ENCODE assay signal across 12 cellular contexts in the genomic region with DNA sequence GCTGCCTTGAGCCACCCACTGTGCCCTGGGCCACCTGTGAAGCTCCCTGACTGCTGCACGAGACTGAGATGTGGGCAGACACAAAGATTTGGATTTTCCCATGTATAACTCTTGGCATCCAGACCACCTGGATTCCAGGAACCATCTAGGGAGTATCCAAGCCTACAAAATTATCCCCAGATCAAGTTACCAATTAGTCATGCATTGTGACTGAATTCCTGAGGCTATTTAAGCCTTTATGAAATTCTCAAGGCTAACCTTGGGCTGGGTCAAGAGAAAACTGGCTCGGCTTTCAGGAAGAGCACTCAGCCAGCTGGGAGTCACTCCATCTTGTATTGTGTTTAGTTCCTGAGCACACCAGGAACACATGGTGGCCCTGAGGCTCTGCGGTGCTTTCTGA. TPM values are rescaled to one million over a fixed set of nuclear protein-coding genes. Genes with fewer than 3 reads are reported as not detected.
DNase-seq lines count a peak whose midpoint lies in the region; ATAC-seq and TF ChIP-seq lines count a peak whose summit lies in the region.
"Had no signal": no experiment of that assay in that cellular context is flagged by ENCODE, and none has a peak within 500 bp of the region (broad histone marks: within the 10 kb centered on the region; RNA-seq: fewer than 3 reads in every experiment).

No MANE protein-coding gene starts in this region.

- H3K36me3 Mint-ChIP-seq in Caco-2 (ENCODE audit: insufficient read depth, unreplicated experiment), result no peaks in the 10 kb centered on the region
- H3K36me3 Mint-ChIP-seq: activated naive CD8-positive, alpha-beta T cell treated with anti-CD3 and anti-CD28 coated beads, Interleukin-2, amount 10 ng/mL, durations not matched to agents 7 days and 5 days had no signal

- BruUV-seq in Caco-2 (replicated peaks; lab: Mats Ljungman, UMichigan), result no TSS peak

- no peak for ATAC-seq in HG03039 (IDR thresholded peaks at IDR 0.05; ENCODE audit: unreplicated experiment)

- 0 out of 2 replicates have a peak, but pooled peaks cover 4% of the 10 kb centered on the region for H3K9me3 ChIP-seq in Caco-2

- H3K4me3 Mint-ChIP-seq in Caco-2 (ENCODE audit: unreplicated experiment), result no peak overlapping the region
- H3K4me3 Mint-ChIP-seq: activated naive CD8-positive, alpha-beta T cell treated with anti-CD3 and anti-CD28 coated beads, Interleukin-2, amount 10 ng/mL, durations not matched to agents 7 days and 5 days had no signal

- H3K27me3 ChIP-seq in Caco-2 (replicated peaks; ENCODE audit: control insufficient read depth, insufficient read depth, low read length), result no peaks in the 10 kb centered on the region

- H3K27ac Mint-ChIP-seq in Caco-2 (ENCODE audit: unreplicated experiment), result no peak overlapping the region
- H3K27ac Mint-ChIP-seq: activated naive CD8-positive, alpha-beta T cell treated with anti-CD3 and anti-CD28 coated beads, Interleukin-2, amount 10 ng/mL, durations not matched to agents 7 days and 5 days had no signal

- peaks cover 7% of the 10 kb centered on the region for H3K27me3 Mint-ChIP-seq in Caco-2 (ENCODE audit: insufficient read depth, unreplicated experiment)
- H3K27me3 Mint-ChIP-seq: activated naive CD8-positive, alpha-beta T cell treated with anti-CD3 and anti-CD28 coated beads, Interleukin-2, amount 10 ng/mL, durations not matched to agents 7 days and 5 days had no signal

- TF ChIP-seq CTCF in Caco-2 (IDR thresholded peaks at IDR 0.05; ENCODE audit: insufficient read depth in 1 of 2, low read depth in 1 of 2, low read length in 1 of 2, severe bottlenecking in 1 of 2, unreplicated experiment in 1 of 2), result no peak

- no peaks in the 10 kb centered on the region for H3K9me3 Mint-ChIP-seq in Caco-2 (ENCODE audit: unreplicated experiment)
- H3K9me3 Mint-ChIP-seq: activated naive CD8-positive, alpha-beta T cell treated with anti-CD3 and anti-CD28 coated beads, Interleukin-2, amount 10 ng/mL, durations not matched to agents 7 days and 5 days had no signal

- CTCF ChIA-PET in Caco-2 (lab: Charles Lee), result no interaction called here

- H3K4me1 ChIP-seq in Caco-2, result no peaks in the 10 kb centered on the region

- H3K36me3 ChIP-seq in Caco-2 (ENCODE audit: control insufficient read depth, insufficient read depth, low read length), result no peaks in the 10 kb centered on the region

- POLR2A ChIA-PET in Caco-2 (lab: Charles Lee), result no interaction called here

- intact Hi-C loops in Caco-2 (cut with micrococcal nuclease; ENCODE audit: unreplicated experiment), result no loop called here

- peak; percentile 29 for DNase-seq in COR-L47 (lab: John Stamatoyannopoulos, UW)
- DNase-seq in HT1080 (ENCODE audit: low read depth), result peak; percentile 88
- peak; percentile 33 for DNase-seq in SW480 (ENCODE audit: low spot score)
- peak; percentile 24 for DNase-seq in kidney glomerular epithelial cell (lab: John Stamatoyannopoulos, UW)
- DNase-seq in stimulated activated naive CD4-positive, alpha-beta T cell (lab: John Stamatoyannopoulos, UW), result no peak
- DNase-seq in GM19240 (ENCODE audit: insufficient read length, low spot score), result no peak
- DNase-seq in Caco-2, result no peak
- DNase-seq: activated naive CD8-positive, alpha-beta T cell treated with anti-CD3 and anti-CD28 coated beads, Interleukin-2, amount 10 ng/mL, durations not matched to agents 7 days and 5 days; stimulated activated CD4-positive, alpha-beta T cell treated with anti-CD3 and anti-CD28 coated beads, Interleukin-2, amount 100 ng/mL, for 24 hours had no signal

- no peak overlapping the region for H3K4me3 ChIP-seq in Caco-2 (ENCODE audit: low read depth, low read length)
- H3K4me3 ChIP-seq: coronary artery had no signal

- no peaks in the 10 kb centered on the region for H3K4me1 Mint-ChIP-seq in Caco-2 (ENCODE audit: low read depth, unreplicated experiment)
- H3K4me1 Mint-ChIP-seq: activated naive CD8-positive, alpha-beta T cell treated with anti-CD3 and anti-CD28 coated beads, Interleukin-2, amount 10 ng/mL, durations not matched to agents 7 days and 5 days had no signal

RNA-seq across cellular contexts. Expression of gene ATP13A5, which starts 13.3 kb away (rescaled TPM):
- total RNA-seq in HT1080 (2014; rRNA removed; shearing (Covaris generic)), result 0.03 TPM in 1 of 2 replicates, not detected in the other
- polyA plus RNA-seq in HT1080 (2015; cell fraction: cytosol; rRNA removed), result not detected in 2 replicates
- polyA plus RNA-seq in HT1080 (2015; cell fraction: nucleus; rRNA removed), result not detected in 2 replicates
- not detected in 2 replicates for total RNA-seq in Caco-2 (2022)
- total RNA-seq: activated naive CD8-positive, alpha-beta T cell treated with anti-CD3 and anti-CD28 coated beads, Interleukin-2, amount 10 ng/mL, durations not matched to agents 7 days and 5 days; pulmonary artery endothelial cell had no signal

Comparison
In these comparisons a context has a peak if more than half of its experiments do, and no peak if none do; other contexts are left out.
1. DNase-seq: peak in COR-L47 (single experiment), HT1080 (single experiment), SW480 (single experiment) and kidney glomerular epithelial cell (single experiment); none in stimulated activated naive CD4-positive, alpha-beta T cell (0 of 6), GM19240 (single experiment) and Caco-2 (0 of 2).